1 cellular context compared by ENCODE assay signal in the genomic region with DNA sequence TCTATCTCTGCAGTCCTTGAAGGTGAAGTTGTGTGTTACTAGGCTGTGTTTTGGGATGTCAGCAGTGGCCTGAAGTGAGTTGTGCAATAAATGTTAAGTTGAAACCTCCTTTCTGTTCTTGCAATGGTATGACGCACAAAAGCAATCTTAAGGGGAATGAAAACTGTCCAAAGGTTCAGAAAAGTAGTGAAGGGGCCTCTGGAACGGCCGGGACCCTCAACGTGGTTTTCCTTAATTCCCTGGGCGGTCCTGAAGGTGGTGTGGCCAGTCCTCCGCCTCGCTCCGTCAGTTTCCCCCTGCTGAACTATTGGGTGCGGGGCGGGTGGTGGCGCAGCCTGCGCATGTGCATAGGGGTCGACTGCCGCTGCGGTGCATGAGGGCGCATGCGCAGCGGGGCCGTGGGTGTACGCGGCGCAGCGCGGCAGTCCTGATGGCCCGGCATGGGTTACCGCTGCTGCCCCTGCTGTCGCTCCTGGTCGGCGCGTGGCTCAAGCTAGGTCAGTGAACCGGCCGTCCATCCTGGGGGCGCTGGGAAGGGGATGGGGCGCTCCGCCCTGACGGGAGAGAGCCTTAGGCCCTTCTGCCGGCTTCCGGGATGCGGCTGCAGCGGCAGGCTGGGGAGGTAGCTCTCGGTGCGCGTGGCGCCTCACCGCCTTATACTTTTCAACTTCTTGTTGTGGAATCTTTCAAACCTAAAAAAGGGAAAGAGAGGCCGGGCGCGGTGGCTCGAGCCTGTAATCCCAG.
TF ChIP-seq lines count a peak whose summit lies in the region.

A gene (plus strand): TSS at position 405 of the 744 bp plus-strand sequence. CDS start 26 bp downstream, at position 431.

TF ChIP-seq in K562, 482 proteins besides CTCF, POLR2A, EP300 and RAD21 (continued from another document and continues in another):
- TF ChIP-seq, protein P1, sequence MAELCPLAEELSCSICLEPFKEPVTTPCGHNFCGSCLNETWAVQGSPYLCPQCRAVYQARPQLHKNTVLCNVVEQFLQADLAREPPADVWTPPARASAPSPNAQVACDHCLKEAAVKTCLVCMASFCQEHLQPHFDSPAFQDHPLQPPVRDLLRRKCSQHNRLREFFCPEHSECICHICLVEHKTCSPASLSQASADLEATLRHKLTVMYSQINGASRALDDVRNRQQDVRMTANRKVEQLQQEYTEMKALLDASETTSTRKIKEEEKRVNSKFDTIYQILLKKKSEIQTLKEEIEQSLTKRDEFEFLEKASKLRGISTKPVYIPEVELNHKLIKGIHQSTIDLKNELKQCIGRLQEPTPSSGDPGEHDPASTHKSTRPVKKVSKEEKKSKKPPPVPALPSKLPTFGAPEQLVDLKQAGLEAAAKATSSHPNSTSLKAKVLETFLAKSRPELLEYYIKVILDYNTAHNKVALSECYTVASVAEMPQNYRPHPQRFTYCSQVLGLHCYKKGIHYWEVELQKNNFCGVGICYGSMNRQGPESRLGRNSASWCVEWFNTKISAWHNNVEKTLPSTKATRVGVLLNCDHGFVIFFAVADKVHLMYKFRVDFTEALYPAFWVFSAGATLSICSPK (IDR thresholded peaks at IDR 0.05; ENCODE audit: borderline replicate concordance), result no peak
- TF ChIP-seq ZNF830 (CRISPR knock-in tag; IDR thresholded peaks at IDR 0.05) (peak; percentile 69; the same call in 1 of the 2 replicates), KAT7 (CRISPR knock-in tag; IDR thresholded peaks at IDR 0.05; ENCODE audit: borderline replicate concordance) (no peak), BCOR (IDR thresholded peaks at IDR 0.05) (no peak), ZNF79 (CRISPR knock-in tag; IDR thresholded peaks at IDR 0.05; ENCODE audit: low read depth) (no peak), SMARCC2 (IDR thresholded peaks at IDR 0.05; ENCODE audit: low read depth) (no peak), SMC3 (conservative IDR thresholded peaks at IDR 0.05; ENCODE audit: insufficient read depth, low read depth, low read length) (no peak), ZNF436 (CRISPR knock-in tag; IDR thresholded peaks at IDR 0.05) (peak; percentile 70; the same call in 1 of the 2 replicates), ZNF282 (CRISPR knock-in tag; IDR thresholded peaks at IDR 0.05) (no peak), EP400 (IDR thresholded peaks at IDR 0.05) (peak; percentile 89), GABPB2 (CRISPR knock-in tag; conservative IDR thresholded peaks at IDR 0.05) (no peak; the same call in 1 of the 2 replicates), ADNP (tag; IDR thresholded peaks at IDR 0.05) (no peak), TCF3 (CRISPR knock-in tag; IDR thresholded peaks at IDR 0.05) (0 out of 2 replicates have a peak, but pooled peaks have one; percentile 33), BDP1 (IDR thresholded peaks at IDR 0.05; ENCODE audit: insufficient read depth, insufficient read length) (no peak), ARID1B (IDR thresholded peaks at IDR 0.05) (0 out of 2 replicates have a peak, but pooled peaks have one; percentile 15), ERF (CRISPR knock-in tag; IDR thresholded peaks at IDR 0.05) (peak; percentile 95), DIDO1 (tag; IDR thresholded peaks at IDR 0.05; ENCODE audit: low read depth) (no peak), ZNF699 (CRISPR knock-in tag; IDR thresholded peaks at IDR 0.05; ENCODE audit: insufficient replicate concordance) (no peak), SP1 (CRISPR knock-in tag; IDR thresholded peaks at IDR 0.05) (peak; percentile 48; the same call in 1 of the 2 replicates), GATAD2A (IDR thresholded peaks at IDR 0.05) (no peak), GTF2E2 (tag; IDR thresholded peaks at IDR 0.05) (no peak; the same call in 1 of the 2 replicates), HNRNPLL (IDR thresholded peaks at IDR 0.05; ENCODE audit: low read depth, low read length, poor library complexity, severe bottlenecking) (peak; percentile 69), NBN (IDR thresholded peaks at IDR 0.05; ENCODE audit: low read depth) (no peak), KHSRP (IDR thresholded peaks at IDR 0.05) (no peak), SNIP1 (IDR thresholded peaks at IDR 0.05; ENCODE audit: low read depth) (no peak), NR1H2 (CRISPR knock-in tag; IDR thresholded peaks at IDR 0.05) (no peak), C11orf30 (IDR thresholded peaks at IDR 0.05; ENCODE audit: low read depth) (no peak), ZNF57 (CRISPR knock-in tag; IDR thresholded peaks at IDR 0.05) (no peak), HDGF (IDR thresholded peaks at IDR 0.05) (no peak), NONO (IDR thresholded peaks at IDR 0.05; ENCODE audit: low read depth in 2 of 2, low read length in 1 of 2) (peak in 1 of 2 experiments; percentile 41; a peak in 1 of 4 replicates), NFRKB (IDR thresholded peaks at IDR 0.05; ENCODE audit: low read depth) (peak; percentile 63; the same call in 1 of the 2 replicates), STAT5B (CRISPR knock-in tag; IDR thresholded peaks at IDR 0.05) (no peak), NFYB (IDR thresholded peaks at IDR 0.05; ENCODE audit: extremely low read depth, insufficient read length) (no peak)
- TF ChIP-seq, protein P2, sequence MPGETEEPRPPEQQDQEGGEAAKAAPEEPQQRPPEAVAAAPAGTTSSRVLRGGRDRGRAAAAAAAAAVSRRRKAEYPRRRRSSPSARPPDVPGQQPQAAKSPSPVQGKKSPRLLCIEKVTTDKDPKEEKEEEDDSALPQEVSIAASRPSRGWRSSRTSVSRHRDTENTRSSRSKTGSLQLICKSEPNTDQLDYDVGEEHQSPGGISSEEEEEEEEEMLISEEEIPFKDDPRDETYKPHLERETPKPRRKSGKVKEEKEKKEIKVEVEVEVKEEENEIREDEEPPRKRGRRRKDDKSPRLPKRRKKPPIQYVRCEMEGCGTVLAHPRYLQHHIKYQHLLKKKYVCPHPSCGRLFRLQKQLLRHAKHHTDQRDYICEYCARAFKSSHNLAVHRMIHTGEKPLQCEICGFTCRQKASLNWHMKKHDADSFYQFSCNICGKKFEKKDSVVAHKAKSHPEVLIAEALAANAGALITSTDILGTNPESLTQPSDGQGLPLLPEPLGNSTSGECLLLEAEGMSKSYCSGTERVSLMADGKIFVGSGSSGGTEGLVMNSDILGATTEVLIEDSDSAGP (CRISPR knock-in tag; IDR thresholded peaks at IDR 0.05), result no peak
- TF ChIP-seq, protein P3, sequence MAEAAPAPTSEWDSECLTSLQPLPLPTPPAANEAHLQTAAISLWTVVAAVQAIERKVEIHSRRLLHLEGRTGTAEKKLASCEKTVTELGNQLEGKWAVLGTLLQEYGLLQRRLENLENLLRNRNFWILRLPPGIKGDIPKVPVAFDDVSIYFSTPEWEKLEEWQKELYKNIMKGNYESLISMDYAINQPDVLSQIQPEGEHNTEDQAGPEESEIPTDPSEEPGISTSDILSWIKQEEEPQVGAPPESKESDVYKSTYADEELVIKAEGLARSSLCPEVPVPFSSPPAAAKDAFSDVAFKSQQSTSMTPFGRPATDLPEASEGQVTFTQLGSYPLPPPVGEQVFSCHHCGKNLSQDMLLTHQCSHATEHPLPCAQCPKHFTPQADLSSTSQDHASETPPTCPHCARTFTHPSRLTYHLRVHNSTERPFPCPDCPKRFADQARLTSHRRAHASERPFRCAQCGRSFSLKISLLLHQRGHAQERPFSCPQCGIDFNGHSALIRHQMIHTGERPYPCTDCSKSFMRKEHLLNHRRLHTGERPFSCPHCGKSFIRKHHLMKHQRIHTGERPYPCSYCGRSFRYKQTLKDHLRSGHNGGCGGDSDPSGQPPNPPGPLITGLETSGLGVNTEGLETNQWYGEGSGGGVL (CRISPR knock-in tag; IDR thresholded peaks at IDR 0.05), result no peak
- TF ChIP-seq, protein P4, sequence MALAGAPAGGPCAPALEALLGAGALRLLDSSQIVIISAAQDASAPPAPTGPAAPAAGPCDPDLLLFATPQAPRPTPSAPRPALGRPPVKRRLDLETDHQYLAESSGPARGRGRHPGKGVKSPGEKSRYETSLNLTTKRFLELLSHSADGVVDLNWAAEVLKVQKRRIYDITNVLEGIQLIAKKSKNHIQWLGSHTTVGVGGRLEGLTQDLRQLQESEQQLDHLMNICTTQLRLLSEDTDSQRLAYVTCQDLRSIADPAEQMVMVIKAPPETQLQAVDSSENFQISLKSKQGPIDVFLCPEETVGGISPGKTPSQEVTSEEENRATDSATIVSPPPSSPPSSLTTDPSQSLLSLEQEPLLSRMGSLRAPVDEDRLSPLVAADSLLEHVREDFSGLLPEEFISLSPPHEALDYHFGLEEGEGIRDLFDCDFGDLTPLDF (CRISPR knock-in tag; IDR thresholded peaks at IDR 0.05), result no peak
- TF ChIP-seq, protein P5, sequence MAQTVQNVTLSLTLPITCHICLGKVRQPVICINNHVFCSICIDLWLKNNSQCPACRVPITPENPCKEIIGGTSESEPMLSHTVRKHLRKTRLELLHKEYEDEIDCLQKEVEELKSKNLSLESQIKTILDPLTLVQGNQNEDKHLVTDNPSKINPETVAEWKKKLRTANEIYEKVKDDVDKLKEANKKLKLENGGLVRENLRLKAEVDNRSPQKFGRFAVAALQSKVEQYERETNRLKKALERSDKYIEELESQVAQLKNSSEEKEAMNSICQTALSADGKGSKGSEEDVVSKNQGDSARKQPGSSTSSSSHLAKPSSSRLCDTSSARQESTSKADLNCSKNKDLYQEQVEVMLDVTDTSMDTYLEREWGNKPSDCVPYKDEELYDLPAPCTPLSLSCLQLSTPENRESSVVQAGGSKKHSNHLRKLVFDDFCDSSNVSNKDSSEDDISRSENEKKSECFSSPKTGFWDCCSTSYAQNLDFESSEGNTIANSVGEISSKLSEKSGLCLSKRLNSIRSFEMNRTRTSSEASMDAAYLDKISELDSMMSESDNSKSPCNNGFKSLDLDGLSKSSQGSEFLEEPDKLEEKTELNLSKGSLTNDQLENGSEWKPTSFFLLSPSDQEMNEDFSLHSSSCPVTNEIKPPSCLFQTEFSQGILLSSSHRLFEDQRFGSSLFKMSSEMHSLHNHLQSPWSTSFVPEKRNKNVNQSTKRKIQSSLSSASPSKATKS (CRISPR knock-in tag; IDR thresholded peaks at IDR 0.05), result no peak
- TF ChIP-seq, protein P6, sequence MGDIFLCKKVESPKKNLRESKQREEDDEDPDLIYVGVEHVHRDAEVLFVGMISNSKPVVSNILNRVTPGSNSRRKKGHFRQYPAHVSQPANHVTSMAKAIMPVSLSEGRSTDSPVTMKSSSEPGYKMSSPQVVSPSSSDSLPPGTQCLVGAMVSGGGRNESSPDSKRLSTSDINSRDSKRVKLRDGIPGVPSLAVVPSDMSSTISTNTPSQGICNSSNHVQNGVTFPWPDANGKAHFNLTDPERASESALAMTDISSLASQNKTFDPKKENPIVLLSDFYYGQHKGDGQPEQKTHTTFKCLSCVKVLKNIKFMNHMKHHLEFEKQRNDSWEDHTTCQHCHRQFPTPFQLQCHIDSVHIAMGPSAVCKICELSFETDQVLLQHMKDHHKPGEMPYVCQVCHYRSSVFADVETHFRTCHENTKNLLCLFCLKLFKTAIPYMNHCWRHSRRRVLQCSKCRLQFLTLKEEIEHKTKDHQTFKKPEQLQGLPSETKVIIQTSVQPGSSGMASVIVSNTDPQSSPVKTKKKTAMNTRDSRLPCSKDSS (IDR thresholded peaks at IDR 0.05; ENCODE audit: low read depth, partially characterized antibody), result no peak
- TF ChIP-seq, protein P7, sequence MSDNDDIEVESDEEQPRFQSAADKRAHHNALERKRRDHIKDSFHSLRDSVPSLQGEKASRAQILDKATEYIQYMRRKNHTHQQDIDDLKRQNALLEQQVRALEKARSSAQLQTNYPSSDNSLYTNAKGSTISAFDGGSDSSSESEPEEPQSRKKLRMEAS (CRISPR knock-in tag; IDR thresholded peaks at IDR 0.05), result peak; percentile 68
- TF ChIP-seq, protein P8, sequence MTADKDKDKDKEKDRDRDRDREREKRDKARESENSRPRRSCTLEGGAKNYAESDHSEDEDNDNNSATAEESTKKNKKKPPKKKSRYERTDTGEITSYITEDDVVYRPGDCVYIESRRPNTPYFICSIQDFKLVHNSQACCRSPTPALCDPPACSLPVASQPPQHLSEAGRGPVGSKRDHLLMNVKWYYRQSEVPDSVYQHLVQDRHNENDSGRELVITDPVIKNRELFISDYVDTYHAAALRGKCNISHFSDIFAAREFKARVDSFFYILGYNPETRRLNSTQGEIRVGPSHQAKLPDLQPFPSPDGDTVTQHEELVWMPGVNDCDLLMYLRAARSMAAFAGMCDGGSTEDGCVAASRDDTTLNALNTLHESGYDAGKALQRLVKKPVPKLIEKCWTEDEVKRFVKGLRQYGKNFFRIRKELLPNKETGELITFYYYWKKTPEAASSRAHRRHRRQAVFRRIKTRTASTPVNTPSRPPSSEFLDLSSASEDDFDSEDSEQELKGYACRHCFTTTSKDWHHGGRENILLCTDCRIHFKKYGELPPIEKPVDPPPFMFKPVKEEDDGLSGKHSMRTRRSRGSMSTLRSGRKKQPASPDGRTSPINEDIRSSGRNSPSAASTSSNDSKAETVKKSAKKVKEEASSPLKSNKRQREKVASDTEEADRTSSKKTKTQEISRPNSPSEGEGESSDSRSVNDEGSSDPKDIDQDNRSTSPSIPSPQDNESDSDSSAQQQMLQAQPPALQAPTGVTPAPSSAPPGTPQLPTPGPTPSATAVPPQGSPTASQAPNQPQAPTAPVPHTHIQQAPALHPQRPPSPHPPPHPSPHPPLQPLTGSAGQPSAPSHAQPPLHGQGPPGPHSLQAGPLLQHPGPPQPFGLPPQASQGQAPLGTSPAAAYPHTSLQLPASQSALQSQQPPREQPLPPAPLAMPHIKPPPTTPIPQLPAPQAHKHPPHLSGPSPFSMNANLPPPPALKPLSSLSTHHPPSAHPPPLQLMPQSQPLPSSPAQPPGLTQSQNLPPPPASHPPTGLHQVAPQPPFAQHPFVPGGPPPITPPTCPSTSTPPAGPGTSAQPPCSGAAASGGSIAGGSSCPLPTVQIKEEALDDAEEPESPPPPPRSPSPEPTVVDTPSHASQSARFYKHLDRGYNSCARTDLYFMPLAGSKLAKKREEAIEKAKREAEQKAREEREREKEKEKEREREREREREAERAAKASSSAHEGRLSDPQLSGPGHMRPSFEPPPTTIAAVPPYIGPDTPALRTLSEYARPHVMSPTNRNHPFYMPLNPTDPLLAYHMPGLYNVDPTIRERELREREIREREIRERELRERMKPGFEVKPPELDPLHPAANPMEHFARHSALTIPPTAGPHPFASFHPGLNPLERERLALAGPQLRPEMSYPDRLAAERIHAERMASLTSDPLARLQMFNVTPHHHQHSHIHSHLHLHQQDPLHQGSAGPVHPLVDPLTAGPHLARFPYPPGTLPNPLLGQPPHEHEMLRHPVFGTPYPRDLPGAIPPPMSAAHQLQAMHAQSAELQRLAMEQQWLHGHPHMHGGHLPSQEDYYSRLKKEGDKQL (CRISPR knock-in tag; IDR thresholded peaks at IDR 0.05; ENCODE audit: borderline replicate concordance), result no peak
- TF ChIP-seq, protein P9, sequence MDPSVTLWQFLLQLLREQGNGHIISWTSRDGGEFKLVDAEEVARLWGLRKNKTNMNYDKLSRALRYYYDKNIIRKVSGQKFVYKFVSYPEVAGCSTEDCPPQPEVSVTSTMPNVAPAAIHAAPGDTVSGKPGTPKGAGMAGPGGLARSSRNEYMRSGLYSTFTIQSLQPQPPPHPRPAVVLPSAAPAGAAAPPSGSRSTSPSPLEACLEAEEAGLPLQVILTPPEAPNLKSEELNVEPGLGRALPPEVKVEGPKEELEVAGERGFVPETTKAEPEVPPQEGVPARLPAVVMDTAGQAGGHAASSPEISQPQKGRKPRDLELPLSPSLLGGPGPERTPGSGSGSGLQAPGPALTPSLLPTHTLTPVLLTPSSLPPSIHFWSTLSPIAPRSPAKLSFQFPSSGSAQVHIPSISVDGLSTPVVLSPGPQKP (CRISPR knock-in tag; IDR thresholded peaks at IDR 0.05), result no peak
- TF ChIP-seq, protein P10, sequence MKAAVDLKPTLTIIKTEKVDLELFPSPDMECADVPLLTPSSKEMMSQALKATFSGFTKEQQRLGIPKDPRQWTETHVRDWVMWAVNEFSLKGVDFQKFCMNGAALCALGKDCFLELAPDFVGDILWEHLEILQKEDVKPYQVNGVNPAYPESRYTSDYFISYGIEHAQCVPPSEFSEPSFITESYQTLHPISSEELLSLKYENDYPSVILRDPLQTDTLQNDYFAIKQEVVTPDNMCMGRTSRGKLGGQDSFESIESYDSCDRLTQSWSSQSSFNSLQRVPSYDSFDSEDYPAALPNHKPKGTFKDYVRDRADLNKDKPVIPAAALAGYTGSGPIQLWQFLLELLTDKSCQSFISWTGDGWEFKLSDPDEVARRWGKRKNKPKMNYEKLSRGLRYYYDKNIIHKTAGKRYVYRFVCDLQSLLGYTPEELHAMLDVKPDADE (conservative IDR thresholded peaks at IDR 0.05; ENCODE audit: control insufficient read depth, low read depth, low read length), result no peak
